9 cellular contexts compared by ENCODE assay signal in genomic region chr18:45755936-45756335, GRCh38. TPM values are rescaled to one million over a fixed set of nuclear protein-coding genes. Genes with fewer than 3 reads are reported as not detected.
A peak's percentile ranks its signal among the peaks of the same experiment; 100 is the strongest.
DNase-seq lines count a peak whose midpoint lies in the region; ATAC-seq and TF ChIP-seq lines count a peak whose summit lies in the region.
"Had no signal": no experiment of that assay in that cellular context is flagged by ENCODE, and none has a peak within 500 bp of the region (broad histone marks: within the 10 kb centered on the region; RNA-seq: fewer than 3 reads in every experiment).

No MANE protein-coding gene starts in this region.

- no peak for ATAC-seq in HG02870 (IDR thresholded peaks at IDR 0.05; ENCODE audit: unreplicated experiment)

- H3K9me3 ChIP-seq in liver (ENCODE audit: control insufficient read depth in 4 of 4, low read length in 3 of 4): no peaks in the 10 kb centered on the region

- H3K4me3 ChIP-seq in AG10803 (ENCODE audit: low read length) (no peak overlapping the region), coronary artery (no peak overlapping the region), liver (ENCODE audit: low read depth in 1 of 3, low read length in 3 of 3) (no peak overlapping the region)

- WGBS in liver: 48% methylated on average over 3 of the region's 3 CpGs

- H3K9ac ChIP-seq in liver (ENCODE audit: low read depth in 1 of 2, low read length in 2 of 2): no peak overlapping the region

- peak in 1 of 2 donors; percentile 25 for TF ChIP-seq RAD21 in liver (IDR thresholded peaks at IDR 0.05)

- peak; percentile 30 for DNase-seq in AG10803 (ENCODE audit: low read depth)
- peak; percentile 10 for DNase-seq in NCI-H1092 (lab: John Stamatoyannopoulos, UW)
- DNase-seq in coronary artery (ENCODE audit: low spot score): peak; percentile 78
- no peak for DNase-seq in T-helper 2 cell
- no peak for DNase-seq in GDM1 (lab: John Stamatoyannopoulos, UW)
- DNase-seq in NAMALWA (ENCODE audit: low spot score): no peak
- DNase-seq: CD4-positive, alpha-beta T cell had no signal

- peaks cover 0 to 7% (median 3%) of the 10 kb centered on the region in 4 donors for H3K4me1 ChIP-seq in liver (ENCODE audit: control insufficient read depth in 4 of 4, insufficient read depth in 4 of 4, low read length in 3 of 4)

- H3K36me3 ChIP-seq in liver (ENCODE audit: control insufficient read depth in 4 of 4, insufficient read depth in 3 of 4, low read depth in 1 of 4, low read length in 3 of 4): no peaks in the 10 kb centered on the region

- peak overlapping the region; percentile 60 to 75 for H3K27ac ChIP-seq in coronary artery
- no peak overlapping the region for H3K27ac ChIP-seq in liver (ENCODE audit: low read depth in 1 of 2, low read length in 2 of 2)

- no peaks in the 10 kb centered on the region for H3K27me3 ChIP-seq in liver (ENCODE audit: control insufficient read depth in 4 of 4, insufficient read depth in 4 of 4, low read length in 3 of 4)

- no peak for TF ChIP-seq CTCF in AG10803 (conservative IDR thresholded peaks at IDR 0.05; ENCODE audit: low read length)
- TF ChIP-seq CTCF in coronary artery (IDR thresholded peaks at IDR 0.05): no peak
- TF ChIP-seq CTCF in liver (IDR thresholded peaks at IDR 0.05; ENCODE audit: low read depth, low read length, missing input control): no peak

TF ChIP-seq in liver, 16 proteins besides CTCF, POLR2A, EP300 and RAD21:
- TF ChIP-seq HNF4G (IDR thresholded peaks at IDR 0.05): no peak
- TF ChIP-seq EGR1 (IDR thresholded peaks at IDR 0.05; ENCODE audit: low read depth in 2 of 2): no peak
- TF ChIP-seq, protein P1, sequence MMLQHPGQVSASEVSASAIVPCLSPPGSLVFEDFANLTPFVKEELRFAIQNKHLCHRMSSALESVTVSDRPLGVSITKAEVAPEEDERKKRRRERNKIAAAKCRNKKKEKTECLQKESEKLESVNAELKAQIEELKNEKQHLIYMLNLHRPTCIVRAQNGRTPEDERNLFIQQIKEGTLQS (IDR thresholded peaks at IDR 0.05): no peak
- no peak for TF ChIP-seq FOXA2 (IDR thresholded peaks at IDR 0.05)
- TF ChIP-seq, protein P2, sequence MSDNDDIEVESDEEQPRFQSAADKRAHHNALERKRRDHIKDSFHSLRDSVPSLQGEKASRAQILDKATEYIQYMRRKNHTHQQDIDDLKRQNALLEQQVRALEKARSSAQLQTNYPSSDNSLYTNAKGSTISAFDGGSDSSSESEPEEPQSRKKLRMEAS (IDR thresholded peaks at IDR 0.05): no peak
- no peak for TF ChIP-seq YY1 (IDR thresholded peaks at IDR 0.05)
- peak; percentile 31 for TF ChIP-seq SP1 (IDR thresholded peaks at IDR 0.05)
- no peak for TF ChIP-seq JUND (IDR thresholded peaks at IDR 0.05)
- no peak for TF ChIP-seq HNF4A (conservative IDR thresholded peaks at IDR 0.05)
- no peak for TF ChIP-seq FOXA1 (IDR thresholded peaks at IDR 0.05)
- peak; percentile 60 for TF ChIP-seq NR2F2 (IDR thresholded peaks at IDR 0.05)
- TF ChIP-seq REST (IDR thresholded peaks at IDR 0.05): no peak
- TF ChIP-seq, protein P3, sequence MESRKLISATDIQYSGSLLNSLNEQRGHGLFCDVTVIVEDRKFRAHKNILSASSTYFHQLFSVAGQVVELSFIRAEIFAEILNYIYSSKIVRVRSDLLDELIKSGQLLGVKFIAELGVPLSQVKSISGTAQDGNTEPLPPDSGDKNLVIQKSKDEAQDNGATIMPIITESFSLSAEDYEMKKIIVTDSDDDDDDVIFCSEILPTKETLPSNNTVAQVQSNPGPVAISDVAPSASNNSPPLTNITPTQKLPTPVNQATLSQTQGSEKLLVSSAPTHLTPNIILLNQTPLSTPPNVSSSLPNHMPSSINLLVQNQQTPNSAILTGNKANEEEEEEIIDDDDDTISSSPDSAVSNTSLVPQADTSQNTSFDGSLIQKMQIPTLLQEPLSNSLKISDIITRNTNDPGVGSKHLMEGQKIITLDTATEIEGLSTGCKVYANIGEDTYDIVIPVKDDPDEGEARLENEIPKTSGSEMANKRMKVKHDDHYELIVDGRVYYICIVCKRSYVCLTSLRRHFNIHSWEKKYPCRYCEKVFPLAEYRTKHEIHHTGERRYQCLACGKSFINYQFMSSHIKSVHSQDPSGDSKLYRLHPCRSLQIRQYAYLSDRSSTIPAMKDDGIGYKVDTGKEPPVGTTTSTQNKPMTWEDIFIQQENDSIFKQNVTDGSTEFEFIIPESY (IDR thresholded peaks at IDR 0.05): no peak
- peak in 1 of 2 donors; percentile 9 for TF ChIP-seq RXRA (IDR thresholded peaks at IDR 0.05)
- TF ChIP-seq GABPA (IDR thresholded peaks at IDR 0.05 in 1 of 2, conservative IDR thresholded peaks at IDR 0.05 in 1 of 2): no peak
- no peak for TF ChIP-seq TAF1 (conservative IDR thresholded peaks at IDR 0.05)

RNA-seq across cellular contexts. Expression of gene SLC14A1, which starts 32.0 kb away (rescaled TPM):
- total RNA-seq in liver: 10 to 100 TPM in 1 of 2 donors, 1 to 10 TPM in 1; 1.0 to 96.7 TPM
- polyA plus RNA-seq in liver: under 1 TPM; 0.56 to 0.60 TPM

Comparison
In these comparisons a context has a peak if more than half of its experiments do, and no peak if none do; other contexts are left out.
1. DNase-seq: peak in AG10803 (single experiment), NCI-H1092 (single experiment) and coronary artery (single experiment); none in T-helper 2 cell (0 of 5), GDM1 (single experiment) and NAMALWA (single experiment).
2. H3K27ac ChIP-seq: peak in coronary artery (2 of 2); none in liver (0 of 2).